In the genomic region with DNA sequence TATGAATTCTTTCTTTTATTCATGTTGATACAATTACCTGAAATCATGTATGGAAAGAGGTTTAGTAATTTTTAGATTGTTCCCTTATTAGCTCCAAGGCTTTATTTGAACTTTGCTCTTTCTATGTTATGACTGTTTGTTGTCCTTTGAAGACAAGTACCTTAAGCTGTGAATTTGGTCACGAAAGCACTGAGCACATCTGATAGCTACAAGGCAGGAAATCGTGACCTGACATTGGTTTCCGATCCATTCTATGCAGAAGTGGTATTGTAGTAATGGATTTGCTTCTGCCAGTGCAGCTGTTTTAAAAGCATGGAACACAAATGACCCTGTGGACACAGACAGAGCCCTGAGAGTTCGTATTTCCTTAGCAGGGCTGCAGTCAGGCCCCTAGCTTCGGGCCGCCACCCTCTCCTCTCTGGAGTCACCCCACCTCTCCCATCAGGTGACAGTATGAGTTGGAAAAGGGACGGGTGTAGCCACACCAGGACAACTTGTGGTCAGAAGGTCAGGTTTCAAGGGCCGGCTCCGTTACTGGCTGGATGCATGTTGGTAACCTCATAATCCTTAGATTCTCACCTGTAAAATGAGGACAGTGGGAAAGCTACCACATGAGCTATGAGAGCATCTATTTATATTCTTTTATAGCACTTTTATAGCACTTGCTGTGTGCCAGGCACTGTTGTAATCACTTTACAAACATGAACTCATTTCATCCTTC, we compare ENCODE assay signal across 1 cellular context.
TF ChIP-seq lines count a peak whose summit lies in the region.

No MANE protein-coding gene starts in this region.

TF ChIP-seq in K562, 482 proteins besides CTCF, POLR2A, EP300 and RAD21 (continued from another document):
- 0 out of 2 replicates have a peak, but pooled peaks have one; percentile 31 for TF ChIP-seq ZNF592 (IDR thresholded peaks at IDR 0.05)
- TF ChIP-seq CTBP1 (IDR thresholded peaks at IDR 0.05; ENCODE audit: borderline replicate concordance): peak; percentile 17; the same call in 1 of the 2 replicates
- TF ChIP-seq NR2C2 (CRISPR knock-in tag; IDR thresholded peaks at IDR 0.05): no peak
- TF ChIP-seq NR2C2 (tag; IDR thresholded peaks at IDR 0.05): 0 out of 2 replicates have a peak, but pooled peaks have one; percentile 21
- no peak for TF ChIP-seq HBP1 (CRISPR knock-in tag; IDR thresholded peaks at IDR 0.05)
